ENCODE assay signal across 9 cellular contexts in the genomic region with DNA sequence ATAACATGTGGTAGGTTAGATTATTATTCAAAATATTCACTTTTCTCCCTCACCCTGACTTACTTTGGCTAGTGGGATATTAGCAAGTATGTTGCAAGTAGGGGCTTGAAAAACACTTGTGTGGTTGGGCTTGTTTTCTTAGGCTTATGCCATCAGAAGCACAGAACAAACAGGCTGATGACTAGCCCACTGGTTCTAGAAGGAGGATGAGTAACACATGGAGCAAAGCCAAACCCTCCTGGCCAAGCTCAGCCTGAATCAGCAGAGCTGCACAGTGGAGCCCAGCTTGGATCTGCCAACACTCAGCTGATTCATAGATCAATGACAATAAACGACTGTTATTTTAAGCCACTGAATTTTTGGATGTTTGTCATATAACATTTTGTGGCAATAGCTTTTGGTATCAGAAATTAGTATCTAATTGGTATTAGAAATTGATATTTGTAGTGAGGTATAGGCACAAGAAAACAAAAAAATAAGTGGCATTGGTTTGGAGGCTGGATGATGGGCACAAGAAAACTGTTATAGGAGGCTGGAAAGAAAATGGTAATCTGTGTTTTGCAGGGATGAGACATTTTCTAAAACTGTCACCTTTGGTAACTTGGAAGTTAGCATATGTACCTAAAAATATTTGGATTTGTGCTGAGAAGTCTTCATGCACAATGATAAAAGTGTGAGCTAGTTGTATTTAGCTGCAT. TPM values are rescaled to one million over a fixed set of nuclear protein-coding genes. Genes with fewer than 3 reads are reported as not detected.
DNase-seq lines count a peak whose midpoint lies in the region; ATAC-seq and TF ChIP-seq lines count a peak whose summit lies in the region.
"Had no signal": no experiment of that assay in that cellular context is flagged by ENCODE, and none has a peak within 500 bp of the region (broad histone marks: within the 10 kb centered on the region; RNA-seq: fewer than 3 reads in every experiment).

No MANE protein-coding gene starts in this region.

- H3K27ac ChIP-seq in mammary epithelial cell (ENCODE audit: insufficient read depth, low read depth, low read length), result no peak overlapping the region
- no peak overlapping the region for H3K27ac ChIP-seq in left lung

- H3K27me3 ChIP-seq in mammary epithelial cell (ENCODE audit: insufficient read depth, low read length) (peaks cover 29% of the 10 kb centered on the region), left lung (no peaks in the 10 kb centered on the region)

- dilution Hi-C loops in mammary epithelial cell (cut with HindIII; ENCODE audit: low sequenced_read_pairs), result no loop called here

- WGBS in mammary epithelial cell (ENCODE audit: low coverage, missing lambda C conversion rate), result 0% methylated on average over 1 of the region's 1 CpG

- no peaks in the 10 kb centered on the region for H3K79me2 ChIP-seq in mammary epithelial cell (ENCODE audit: insufficient read depth, low read length)

- H3K9me3 ChIP-seq in mammary epithelial cell (replicated peaks; ENCODE audit: insufficient read depth, low read length), result no peaks in the 10 kb centered on the region
- H3K9me3 ChIP-seq in left lung, result no peaks in the 10 kb centered on the region

- BruUV-seq in mammary epithelial cell (replicated peaks; lab: Mats Ljungman, UMichigan), result no TSS peak

- H4K20me1 ChIP-seq in mammary epithelial cell (ENCODE audit: insufficient read depth, low read length), result no peaks in the 10 kb centered on the region

- H3K4me1 ChIP-seq in mammary epithelial cell (ENCODE audit: insufficient read depth, low read length), result peaks cover 16% of the 10 kb centered on the region
- no peaks in the 10 kb centered on the region for H3K4me1 ChIP-seq in left lung

- no peak overlapping the region for H3K9ac ChIP-seq in mammary epithelial cell (ENCODE audit: insufficient read depth, low read length)

- no peaks in the 10 kb centered on the region for H3K36me3 ChIP-seq in mammary epithelial cell (ENCODE audit: insufficient read depth, low read length)
- no peaks in the 10 kb centered on the region for H3K36me3 ChIP-seq in left lung

- ATAC-seq in Right ventricle myocardium inferior (peak; percentile 76), left lung (peak; percentile 90)

- H3K4me2 ChIP-seq in mammary epithelial cell (ENCODE audit: insufficient read depth, low read depth, low read length), result peak overlapping the region; percentile 22

- TF ChIP-seq CTCF in mammary epithelial cell (conservative IDR thresholded peaks at IDR 0.05 in 1 of 2, IDR thresholded peaks at IDR 0.05 in 1 of 2; ENCODE audit: extremely low read depth in 1 of 2, insufficient read depth in 1 of 2, low read depth in 1 of 2, low read length in 2 of 2) (no peak), left lung (IDR thresholded peaks at IDR 0.05) (no peak)

- H3K4me3 ChIP-seq in mammary epithelial cell (replicated peaks in 1 of 3; ENCODE audit: insufficient read depth in 1 of 3, low read depth in 2 of 3, low read length in 3 of 3) (no peak overlapping the region), left lung (no peak overlapping the region)

- CTCF ChIA-PET in mammary epithelial cell (lab: Charles Lee; ENCODE audit: low non-redundant PET), result interaction anchor here (0.7 kb wide), 1 partner anchor 265 kb away, joined by 11 read pairs; no protein-coding TSS in a partner anchor

- intact Hi-C loops in Right ventricle myocardium inferior (cut with DNase I), result no loop called here
- intact Hi-C loops in cardiac septum (cut with DNase I), result loop anchor here (5.0 kb wide), 1 partner anchor 304 kb away; no protein-coding TSS in a partner anchor
- intact Hi-C loops in mammary epithelial cell (cut with micrococcal nuclease), result no loop called here
- intact Hi-C loops in left lung (cut with DNase I), result loop anchor here in 1 of 2 donors (10.0 kb wide), 1 partner anchor 362 kb away; a partner anchor contains a TSS

- DNase-seq in Right ventricle myocardium inferior (ENCODE audit: missing footprints) (peak; percentile 67), cardiac septum (ENCODE audit: low spot score) (no peak), mammary epithelial cell (peak; percentile 98), left lung (peak in 1 of 2 donors; percentile 70), KG1 (lab: John Stamatoyannopoulos, UW) (no peak), HuH-7.5 (ENCODE audit: low spot score) (no peak), NCI-H128 (lab: John Stamatoyannopoulos, UW; ENCODE audit: unreplicated experiment) (no peak)
- DNase-seq in stimulated activated CD8-positive, alpha-beta memory T cell treated with anti-CD3 and anti-CD28 coated beads, Interleukin-4, amount 100 ng/mL, for 48 hours, result no peak
- DNase-seq: CD4-positive, alpha-beta T cell had no signal

- in situ Hi-C loops in mammary epithelial cell (cut with MboI; ENCODE audit: low sequenced_read_pairs in 2 of 2), result no loop called here

- H2AFZ ChIP-seq in mammary epithelial cell (ENCODE audit: low read depth, low read length), result no peak overlapping the region

RNA-seq across cellular contexts. Expression of a gene that starts 46.1 kb away (rescaled TPM):
- total RNA-seq in Right ventricle myocardium inferior (6.5 TPM), cardiac septum (6.4 TPM), mammary epithelial cell (1 to 10 TPM; 2.8 to 3.2 TPM), left lung (10 to 100 TPM; 11.9 to 13.6 TPM)
- 0.70 TPM for polyA plus RNA-seq in mammary epithelial cell
- not detected for polyA minus RNA-seq in mammary epithelial cell

Comparison
In these comparisons a context has a peak if more than half of its experiments do, and no peak if none do; other contexts are left out.
1. DNase-seq: peak in Right ventricle myocardium inferior (single experiment) and mammary epithelial cell (single experiment); none in cardiac septum (single experiment), KG1 (single experiment), stimulated activated CD8-positive, alpha-beta memory T cell treated with anti-CD3 and anti-CD28 coated beads, Interleukin-4, amount 100 ng/mL, for 48 hours (single experiment), HuH-7.5 (single experiment) and NCI-H128 (single experiment).